8 cellular contexts compared by ENCODE assay signal in genomic region chr14:77032854-77033621, GRCh38. TPM values are rescaled to one million over a fixed set of nuclear protein-coding genes. Genes with fewer than 3 reads are reported as not detected.
DNase-seq lines count a peak whose midpoint lies in the region; ATAC-seq and TF ChIP-seq lines count a peak whose summit lies in the region.

No MANE protein-coding gene starts in this region.

- peak; percentile 39 to 54 (median 50) for ATAC-seq in T-cell (replicated peaks in 1 of 4)

- H3K4me3 Mint-ChIP-seq in T-cell, result peak overlapping the region; percentile 82 to 92 (median 90)
- H3K4me3 Mint-ChIP-seq in progenitor cell of endocrine pancreas (ENCODE audit: low read depth), result peak overlapping the region; percentile 67

- CTCF ChIA-PET in T-cell (lab: Charles Lee), result interaction anchor here in 1 of 2 donors (0.7 kb wide), 1 partner anchor 14 kb away, joined by 3 read pairs; no protein-coding TSS in a partner anchor

- TF ChIP-seq CTCF in C4-2B (conservative IDR thresholded peaks at IDR 0.05), result peak; percentile 33
- TF ChIP-seq CTCF in left ventricle myocardium inferior (IDR thresholded peaks at IDR 0.05; ENCODE audit: borderline replicate concordance), result no peak
- no peak for TF ChIP-seq CTCF in progenitor cell of endocrine pancreas (IDR thresholded peaks at IDR 0.05; ENCODE audit: unreplicated experiment)
- TF ChIP-seq CTCF in vagina (IDR thresholded peaks at IDR 0.05), result no peak

- POLR2A ChIA-PET in T-cell (lab: Charles Lee), result interaction anchor here in 1 of 2 donors (0.7 kb wide), 2 partner anchors 66 to 548 kb away, joined by 3 read pairs; no protein-coding TSS in a partner anchor

- DNase-seq in H4 (ENCODE audit: low spot score) (peak; percentile 98), NCI-H1436 treated with DMSO at 0.1 percent for 48 hours (lab: John Stamatoyannopoulos, UW) (peak; percentile 80), T-cell (peak; percentile 60 to 80 (median 72)), amygdala (lab: John Stamatoyannopoulos, UW) (peak in 50 of 56 donors; percentile 22 to 86 (median 69)), left ventricle myocardium inferior (peak; percentile 94), progenitor cell of endocrine pancreas (ENCODE audit: low spot score, unreplicated experiment) (peak; percentile 58), vagina (ENCODE audit: extremely low spot score in 2 of 2) (no peak)

- H3K4me1 Mint-ChIP-seq in T-cell (peaks cover 76 to 86% (median 84%) of the 10 kb centered on the region in 3 donors), progenitor cell of endocrine pancreas (ENCODE audit: low read depth) (peaks cover 57% of the 10 kb centered on the region)

- H3K36me3 ChIP-seq in left ventricle myocardium inferior, result no peaks in the 10 kb centered on the region
- no peaks in the 10 kb centered on the region for H3K36me3 ChIP-seq in vagina

- H3K27me3 ChIP-seq in left ventricle myocardium inferior (ENCODE audit: low read depth) (no peaks in the 10 kb centered on the region), vagina (no peaks in the 10 kb centered on the region)

- TF ChIP-seq POLR2A in vagina (IDR thresholded peaks at IDR 0.05), result peak in 1 of 2 donors; percentile 54

- H3K9me3 ChIP-seq in left ventricle myocardium inferior (replicated peaks) (no peaks in the 10 kb centered on the region), vagina (no peaks in the 10 kb centered on the region)

- intact Hi-C loops in left ventricle myocardium inferior (cut with micrococcal nuclease), result no loop called here
- intact Hi-C loops in vagina (cut with DNase I), result no loop called here

- peak overlapping the region; percentile 94 to 96 for H3K27ac Mint-ChIP-seq in T-cell
- H3K27ac Mint-ChIP-seq in progenitor cell of endocrine pancreas, result peak overlapping the region; percentile 97

- H3K36me3 Mint-ChIP-seq in T-cell (peaks cover 2% of the 10 kb centered on the region), progenitor cell of endocrine pancreas (ENCODE audit: insufficient read depth) (no peaks in the 10 kb centered on the region)

- H3K9me3 Mint-ChIP-seq in T-cell (no peaks in the 10 kb centered on the region), progenitor cell of endocrine pancreas (ENCODE audit: low read depth) (no peaks in the 10 kb centered on the region)

- H3K4me3 ChIP-seq in left ventricle myocardium inferior, result peak overlapping the region; percentile 79
- peak overlapping the region; percentile 58 to 66 for H3K4me3 ChIP-seq in vagina

- H3K4me1 ChIP-seq in left ventricle myocardium inferior (peaks cover 85% of the 10 kb centered on the region), vagina (peaks cover 85% of the 10 kb centered on the region)

- no peaks in the 10 kb centered on the region for H3K27me3 Mint-ChIP-seq in T-cell
- H3K27me3 Mint-ChIP-seq in progenitor cell of endocrine pancreas, result no peaks in the 10 kb centered on the region

- H3K27ac ChIP-seq in C4-2B, result peak overlapping the region; percentile 99
- peak overlapping the region; percentile 100 for H3K27ac ChIP-seq in left ventricle myocardium inferior (replicated peaks)
- H3K27ac ChIP-seq in vagina, result peak overlapping the region; percentile 98

RNA-seq across cellular contexts. Expression of gene IRF2BPL, which starts 4.5 kb away (rescaled TPM):
- 8.7 and 17.5 TPM in 2 replicates for total RNA-seq in H4 (2014; rRNA removed; shearing (Covaris generic))
- total RNA-seq in T-cell, result 10 to 100 TPM; 32.6 to 50.4 (median 38.8) TPM
- 35.5 TPM for total RNA-seq in left ventricle myocardium inferior
- 51.1 and 56.2 TPM in 2 replicates for total RNA-seq in progenitor cell of endocrine pancreas
- 51.1 TPM for total RNA-seq in vagina

Comparison
In these comparisons a context has a peak if more than half of its experiments do, and no peak if none do; other contexts are left out.
1. DNase-seq: peak in H4 (single experiment), NCI-H1436 treated with DMSO at 0.1 percent for 48 hours (single experiment), T-cell (34 of 34), amygdala (50 of 56), left ventricle myocardium inferior (single experiment) and progenitor cell of endocrine pancreas (single experiment); none in vagina (0 of 2).
2. Peak in every context shown above with its lines, with median percentiles within 50 percentile points of each other: H3K27ac ChIP-seq.